In the genomic region with DNA sequence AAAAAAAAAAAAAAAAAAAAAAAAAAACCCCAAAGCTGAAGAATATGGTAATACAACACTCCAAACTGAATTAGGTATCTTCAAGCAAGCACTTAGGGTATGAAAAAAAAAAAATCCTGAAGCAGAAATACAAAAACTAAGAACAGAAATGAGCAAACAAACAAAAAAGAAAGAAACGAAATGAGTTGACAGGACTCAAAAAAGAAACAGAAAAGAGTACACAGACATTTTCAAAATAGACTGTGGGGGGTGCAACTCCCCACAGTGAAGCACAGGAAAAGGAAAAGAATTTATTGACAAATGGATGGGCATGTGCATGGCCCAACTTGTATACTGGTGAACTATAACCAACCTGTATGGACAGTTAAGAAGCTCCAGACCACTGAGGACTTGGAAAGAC, we compare ENCODE assay signal across 14 cellular contexts. TPM values are rescaled to one million over a fixed set of nuclear protein-coding genes. Genes with fewer than 3 reads are reported as not detected.
DNase-seq lines count a peak whose midpoint lies in the region; ATAC-seq and TF ChIP-seq lines count a peak whose summit lies in the region.
"Had no signal": no experiment of that assay in that cellular context is flagged by ENCODE, and none has a peak within 500 bp of the region (broad histone marks: within the 10 kb centered on the region; RNA-seq: fewer than 3 reads in every experiment).

No MANE protein-coding gene starts in this region.

- 61 to 69% methylated on average over 1 of the region's 1 CpG for whole genome bisulfite sequencing in tibial nerve, 2 donors
- WGBS in esophagus squamous epithelium, 2 donors: 32 to 38% methylated on average over 1 of the region's 1 CpG

- no peak for TF ChIP-seq EP300 in tibial nerve (IDR thresholded peaks at IDR 0.05)

- H3K27me3 ChIP-seq in tibial nerve (no peaks in the 10 kb centered on the region), esophagus squamous epithelium (no peaks in the 10 kb centered on the region)
- H3K27me3 ChIP-seq: suprapubic skin had no signal

- TF ChIP-seq CTCF in tibial nerve (IDR thresholded peaks at IDR 0.05): no peak
- TF ChIP-seq CTCF in mesothelial cell of epicardium (IDR thresholded peaks at IDR 0.05; ENCODE audit: unreplicated experiment): no peak
- no peak for TF ChIP-seq CTCF in esophagus squamous epithelium (IDR thresholded peaks at IDR 0.05)

- H3K36me3 ChIP-seq in tibial nerve (no peaks in the 10 kb centered on the region), esophagus squamous epithelium (peaks cover 0 to 6% (median 0%) of the 10 kb centered on the region in 3 donors)
- H3K36me3 ChIP-seq: suprapubic skin had no signal

- peak; percentile 40 for ATAC-seq in GM18519 (IDR thresholded peaks at IDR 0.05; ENCODE audit: low FRiP score, unreplicated experiment)
- ATAC-seq in GM21717 (IDR thresholded peaks at IDR 0.05; ENCODE audit: unreplicated experiment): peak; percentile 57
- peak; percentile 75 for ATAC-seq in HG03432 (IDR thresholded peaks at IDR 0.05; ENCODE audit: unreplicated experiment)
- ATAC-seq in activated naive CD8-positive, alpha-beta T cell treated with anti-CD3 and anti-CD28 coated beads, Interleukin-2, amount 50 U/mL, for 24 hours: no peak
- ATAC-seq: right cardiac atrium, SK-N-SH treated with all-trans-retinoic acid at 6 μM for 48 hours had no signal

- intact Hi-C loops in esophagus squamous epithelium (cut with DNase I): no loop called here

- H3K36me3 Mint-ChIP-seq in activated naive CD8-positive, alpha-beta T cell treated with anti-CD3 and anti-CD28 coated beads, Interleukin-2, amount 50 U/mL, for 24 hours (ENCODE audit: low read depth): peaks cover 5% of the 10 kb centered on the region
- no peaks in the 10 kb centered on the region for H3K36me3 Mint-ChIP-seq in mesothelial cell of epicardium

- TF ChIP-seq POLR2A in tibial nerve (IDR thresholded peaks at IDR 0.05) (no peak), esophagus squamous epithelium (IDR thresholded peaks at IDR 0.05) (no peak)

- H3K4me1 Mint-ChIP-seq in activated naive CD8-positive, alpha-beta T cell treated with anti-CD3 and anti-CD28 coated beads, Interleukin-2, amount 50 U/mL, for 24 hours: peaks cover 36% of the 10 kb centered on the region
- peaks cover 4% of the 10 kb centered on the region for H3K4me1 Mint-ChIP-seq in mesothelial cell of epicardium

- H3K9me3 Mint-ChIP-seq in activated naive CD8-positive, alpha-beta T cell treated with anti-CD3 and anti-CD28 coated beads, Interleukin-2, amount 50 U/mL, for 24 hours: no peaks in the 10 kb centered on the region
- no peaks in the 10 kb centered on the region for H3K9me3 Mint-ChIP-seq in mesothelial cell of epicardium

- peak overlapping the region; percentile 36 for H3K27ac Mint-ChIP-seq in activated naive CD8-positive, alpha-beta T cell treated with anti-CD3 and anti-CD28 coated beads, Interleukin-2, amount 50 U/mL, for 24 hours
- H3K27ac Mint-ChIP-seq in mesothelial cell of epicardium: no peak overlapping the region

- no peak for DNase-seq in activated naive CD8-positive, alpha-beta T cell treated with anti-CD3 and anti-CD28 coated beads, Interleukin-2, amount 50 U/mL, for 24 hours
- DNase-seq in tibial nerve (ENCODE audit: low spot score in 2 of 2) (no peak), mesothelial cell of epicardium (ENCODE audit: low spot score in 2 of 2, unreplicated experiment in 2 of 2) (no peak), esophagus squamous epithelium (lab: John Stamatoyannopoulos, UW) (no peak)
- DNase-seq: activated CD4-positive, alpha-beta T cell treated with anti-CD3 and anti-CD28 coated beads, Interleukin-2, amount 50 U/mL, for 4 hours; effector CD4-positive, alpha-beta T cell; NCI-H146; NK-92 treated with Interleukin-12 subunit alpha and Interleukin-12 subunit beta, amount 100 ng/mL, for 24 hours; right cardiac atrium had no signal

- H3K4me3 ChIP-seq in tibial nerve (no peak overlapping the region), esophagus squamous epithelium (no peak overlapping the region)
- H3K4me3 ChIP-seq: suprapubic skin had no signal

- H3K4me3 Mint-ChIP-seq in activated naive CD8-positive, alpha-beta T cell treated with anti-CD3 and anti-CD28 coated beads, Interleukin-2, amount 50 U/mL, for 24 hours: no peak overlapping the region
- H3K4me3 Mint-ChIP-seq in mesothelial cell of epicardium: no peak overlapping the region

- H3K27ac ChIP-seq in tibial nerve: no peak overlapping the region
- H3K27ac ChIP-seq in esophagus squamous epithelium: no peak overlapping the region
- H3K27ac ChIP-seq: suprapubic skin had no signal

- H3K4me1 ChIP-seq in tibial nerve: peaks cover 0 to 4% (median 0%) of the 10 kb centered on the region in 4 donors
- peaks cover 0 to 3% (median 3%) of the 10 kb centered on the region in 3 donors for H3K4me1 ChIP-seq in esophagus squamous epithelium

- H3K27me3 Mint-ChIP-seq in activated naive CD8-positive, alpha-beta T cell treated with anti-CD3 and anti-CD28 coated beads, Interleukin-2, amount 50 U/mL, for 24 hours: no peaks in the 10 kb centered on the region
- no peaks in the 10 kb centered on the region for H3K27me3 Mint-ChIP-seq in mesothelial cell of epicardium (ENCODE audit: low read depth)

- H3K9me3 ChIP-seq in tibial nerve: no peaks in the 10 kb centered on the region
- H3K9me3 ChIP-seq in esophagus squamous epithelium: peaks cover 0 to 4% (median 0%) of the 10 kb centered on the region in 3 donors
- H3K9me3 ChIP-seq: suprapubic skin had no signal

RNA-seq across cellular contexts. Expression of a gene that starts 24.6 kb away (rescaled TPM):
- total RNA-seq in tibial nerve (10 to 100 TPM in 2 of 4 donors, 1 to 10 TPM in 2; 8.4 to 12.7 (median 10.1) TPM), mesothelial cell of epicardium (11.0 to 12.8 TPM (median 11.8 TPM) in 3 replicates), esophagus squamous epithelium (10 to 100 TPM in 1 of 4 donors, 1 to 10 TPM in 3; 3.1 to 10.5 (median 8.1) TPM)
